ENCODE assay signal across 7 cellular contexts in the genomic region with DNA sequence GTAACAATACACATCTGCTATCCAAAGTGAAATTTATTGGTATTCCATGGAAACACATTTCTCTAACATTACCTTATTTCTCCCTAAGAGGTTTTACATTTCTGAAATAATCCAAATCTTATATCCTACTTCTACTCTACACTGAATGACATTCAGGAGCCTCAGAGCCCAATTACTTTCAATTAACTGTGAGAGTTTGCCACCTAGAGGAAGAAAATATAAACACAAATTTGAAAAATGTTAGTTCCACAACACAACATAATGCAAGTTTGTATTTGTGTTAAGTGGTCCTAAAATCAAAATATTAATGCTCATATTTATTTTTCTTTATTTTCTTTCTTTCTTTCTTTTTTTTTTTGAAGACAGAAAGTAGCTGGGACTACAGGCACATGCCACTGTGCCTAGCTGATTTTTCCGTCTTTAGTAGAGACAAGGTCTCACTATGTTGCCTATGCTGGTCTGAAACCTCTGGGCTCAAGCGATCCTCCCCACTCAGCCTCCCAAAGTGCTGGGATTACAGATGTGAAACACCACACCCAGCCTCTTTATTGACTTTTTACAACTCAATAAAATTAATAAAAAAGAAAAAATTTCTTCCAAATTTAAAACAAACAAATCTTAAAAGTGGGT. TPM values are rescaled to one million over a fixed set of nuclear protein-coding genes. Genes with fewer than 3 reads are reported as not detected.
DNase-seq lines count a peak whose midpoint lies in the region; ATAC-seq, FAIRE-seq and TF ChIP-seq lines count a peak whose summit lies in the region.

No MANE protein-coding gene starts in this region.

- H3K36me3 ChIP-seq in GM06990 (ENCODE audit: control insufficient read depth, insufficient read depth, low read length), result peaks cover 6% of the 10 kb centered on the region
- H3K36me3 ChIP-seq in K562 (ENCODE audit: control insufficient read depth, insufficient read depth, low read length), result peaks cover 48% of the 10 kb centered on the region; the same call in 2 of the 3 replicates
- H3K36me3 ChIP-seq in HepG2 (replicated peaks in 1 of 2; ENCODE audit: control insufficient read depth in 1 of 2, insufficient read depth in 2 of 2, low read length in 2 of 2), result peaks cover 8 to 41% of the 10 kb centered on the region in 2 experiments

- H3K27ac ChIP-seq in K562 (ENCODE audit: extremely low read depth, low read depth, low read length) (no peak overlapping the region), HepG2 (ENCODE audit: extremely low read length, insufficient read depth, low read length) (no peak overlapping the region)

- no peaks in the 10 kb centered on the region for H3K9me3 ChIP-seq in K562 (replicated peaks; ENCODE audit: control insufficient read depth, insufficient read depth, low read depth, low read length)
- no peaks in the 10 kb centered on the region for H3K9me3 ChIP-seq in HepG2 (ENCODE audit: low read length)

- H3K4me3 ChIP-seq in GM06990 (replicated peaks; ENCODE audit: low read depth, low read length) (no peak overlapping the region), K562 (no peak overlapping the region), HepG2 (replicated peaks in 1 of 3; ENCODE audit: insufficient read depth in 1 of 3, low read depth in 2 of 3, low read length in 3 of 3) (no peak overlapping the region)

- CTCF ChIA-PET in K562 (lab: Yijun Ruan, JAX; ENCODE audit: low intra/inter-chr PET ratio) (interaction anchor here (0.7 to 1.6 kb wide), 5 partner anchors 115 to 832 kb away, joined by 3 to 11 read pairs (median 3); no protein-coding TSS in a partner anchor), HepG2 (lab: Yijun Ruan, JAX; ENCODE audit: low intra/inter-chr PET ratio, low total read pairs) (interaction anchor here (1.0 to 1.8 kb wide), 2 partner anchors 116 to 239 kb away, joined by 7 read pairs; no protein-coding TSS in a partner anchor)

- no peaks in the 10 kb centered on the region for H3K9me1 ChIP-seq in K562 (ENCODE audit: control insufficient read depth, insufficient read depth, low read length)

- TF ChIP-seq CTCF in GM06990 (IDR thresholded peaks at IDR 0.05; ENCODE audit: insufficient read depth, low read length, poor library complexity, severe bottlenecking) (peak; percentile 42), K562 (IDR thresholded peaks at IDR 0.05 in 2 of 3, conservative IDR thresholded peaks at IDR 0.05 in 1 of 3; ENCODE audit: insufficient read depth in 2 of 3, low read depth in 1 of 3, low read length in 3 of 3) (peak in 1 of 3 experiments; percentile 51; a peak in 3 of 6 replicates), HepG2 (CRISPR knock-in tag; IDR thresholded peaks at IDR 0.05) (peak; percentile 51)

- TF ChIP-seq POLR2A in K562 (conservative IDR thresholded peaks at IDR 0.05), result no peak
- no peak for TF ChIP-seq POLR2A in HepG2 (IDR thresholded peaks at IDR 0.05; ENCODE audit: insufficient read depth in 1 of 2, low read depth in 2 of 2, low read length in 2 of 2)

- no CpG with 5 or more reads among the region's 2 CpGs for WGBS in K562 (ENCODE audit: insufficient coverage, low coverage, missing lambda C conversion rate)
- 97% methylated on average over 2 of the region's 2 CpGs for WGBS in HepG2 (ENCODE audit: low lambda C conversion rate)

- no peaks in the 10 kb centered on the region for H4K20me1 ChIP-seq in K562 (replicated peaks; ENCODE audit: control insufficient read depth, insufficient read depth, low read length)
- no peaks in the 10 kb centered on the region for H4K20me1 ChIP-seq in HepG2 (ENCODE audit: insufficient read depth, low read length)

- no peak overlapping the region for H3K4me2 ChIP-seq in K562 (ENCODE audit: insufficient read depth, low read length)
- H3K4me2 ChIP-seq in HepG2 (ENCODE audit: low read depth, low read length), result no peak overlapping the region

- intact Hi-C loops in K562 (cut with micrococcal nuclease) (no loop called here), HepG2 (cut with micrococcal nuclease; ENCODE audit: unreplicated experiment) (loop anchor here (1.0 kb wide), 2 partner anchors 116 to 239 kb away; no protein-coding TSS in a partner anchor)

- H2AFZ ChIP-seq in K562 (ENCODE audit: low read depth, low read length), result no peak overlapping the region
- no peak overlapping the region for H2AFZ ChIP-seq in HepG2 (ENCODE audit: low read length)

- ATAC-seq in K562 (peak; percentile 78), HepG2 (peak; percentile 56), HG03469 (IDR thresholded peaks at IDR 0.05; ENCODE audit: unreplicated experiment) (no peak), GM19463 (IDR thresholded peaks at IDR 0.05; ENCODE audit: unreplicated experiment) (no peak)

- TF ChIP-seq EP300 in K562 (IDR thresholded peaks at IDR 0.05; ENCODE audit: low read length) (no peak), HepG2 (IDR thresholded peaks at IDR 0.05; ENCODE audit: low read depth in 2 of 2, low read length in 2 of 2) (no peak), HepG2 (CRISPR knock-in tag; IDR thresholded peaks at IDR 0.05; ENCODE audit: borderline replicate concordance) (no peak)

- DNase-seq in GM06990 (ENCODE audit: extremely low read depth, insufficient read length) (no peak), M059J (ENCODE audit: low read depth) (peak; percentile 40), K562 (ENCODE audit: extremely low read depth in 1 of 4, low spot score in 3 of 4) (peak in 2 of 4 experiments; percentile 7 to 8), HepG2 (ENCODE audit: low spot score) (peak; percentile 19), HK-2 (ENCODE audit: unreplicated experiment) (no peak)

- POLR2A ChIA-PET in K562 (lab: Yijun Ruan, JAX), result no interaction called here
- POLR2A ChIA-PET in HepG2 (lab: Yijun Ruan, JAX), result no interaction called here

- FAIRE-seq in K562 (lab: Jason Lieb, UNC) (peak; percentile 68), HepG2 (lab: Jason Lieb, UNC) (peak; percentile 55)

- TF ChIP-seq RAD21 in K562 (CRISPR knock-in tag; conservative IDR thresholded peaks at IDR 0.05 in 1 of 2, IDR thresholded peaks at IDR 0.05 in 1 of 2) (peak; percentile 48 to 58), HepG2 (CRISPR knock-in tag; IDR thresholded peaks at IDR 0.05) (no peak)

- H3K79me2 ChIP-seq in K562 (ENCODE audit: control insufficient read depth, insufficient read depth, low read length), result no peaks in the 10 kb centered on the region
- H3K79me2 ChIP-seq in HepG2 (ENCODE audit: insufficient read depth, low read length), result no peaks in the 10 kb centered on the region

- BruUV-seq in K562 (replicated peaks; lab: Mats Ljungman, UMichigan) (no TSS peak), HepG2 (replicated peaks; lab: Mats Ljungman, UMichigan) (no TSS peak)

- H3K27me3 ChIP-seq in GM06990 (replicated peaks; ENCODE audit: control insufficient read depth, insufficient read depth, low read length) (no peaks in the 10 kb centered on the region), K562 (ENCODE audit: control insufficient read depth in 2 of 2, insufficient read depth in 2 of 2, low read length in 2 of 2) (no peaks in the 10 kb centered on the region), HepG2 (ENCODE audit: control insufficient read depth in 1 of 2, insufficient read depth in 2 of 2, low read length in 2 of 2) (no peaks in the 10 kb centered on the region)

- in situ Hi-C loops in K562 (cut with MboI), result no loop called here
- in situ Hi-C loops in HepG2 (cut with HindIII; ENCODE audit: extremely low pct_ligation_motif_present, low pct_unique_long_range_greater_than_20kb), result no loop called here

- H3K4me1 ChIP-seq in K562 (replicated peaks in 1 of 2; ENCODE audit: control insufficient read depth in 2 of 2, insufficient read depth in 2 of 2, low read length in 2 of 2) (no peaks in the 10 kb centered on the region), HepG2 (ENCODE audit: insufficient read depth, low read length) (no peaks in the 10 kb centered on the region)

- no peak overlapping the region for H3K9ac ChIP-seq in K562 (ENCODE audit: insufficient read depth in 1 of 2, low read depth in 2 of 2, low read length in 2 of 2)
- H3K9ac ChIP-seq in HepG2 (ENCODE audit: insufficient read depth, low read depth, low read length), result no peak overlapping the region

RNA-seq across cellular contexts. Expression of a gene that starts 46.0 kb away (rescaled TPM):
- total RNA-seq in M059J (2014; rRNA removed; shearing (Covaris generic)), result 21.4 and 40.7 TPM in 2 replicates
- 26.9 and 67.3 TPM in 2 replicates for total RNA-seq in K562 (2011; cell fraction: chromatin; rRNA removed; ENCODE audit: low replicate concordance)
- 14.2 and 17.1 TPM in 2 replicates for total RNA-seq in K562 (2011; cell fraction: nucleolus; rRNA removed)
- total RNA-seq in K562 (2011; cell fraction: nucleoplasm; rRNA removed), result 30.2 and 34.9 TPM in 2 replicates
- 11.3 and 13.9 TPM in 2 replicates for total RNA-seq in K562 (2014; rRNA removed)
- 33.8 and 42.0 TPM in 2 replicates for total RNA-seq in K562 (2014; rRNA removed; fragmentation: Illumina TruSeq; extraction: Trizol)
- 24.5 and 26.8 TPM in 2 replicates for total RNA-seq in K562 (2015; rRNA removed; fragmentation: Illumina TruSeq; extraction: Trizol)
- 28.9 and 33.2 TPM in 2 replicates for total RNA-seq in K562 (2021)
- polyA plus RNA-seq in K562 (2011; rRNA removed), result 23.6 and 30.4 TPM in 2 replicates
- 4.1 and 10.3 TPM in 2 replicates for polyA plus RNA-seq in K562 (2011; cell fraction: cytosol; rRNA removed)
- polyA plus RNA-seq in K562 (2011; cell fraction: nucleus; rRNA removed), result 5.6 and 8.9 TPM in 2 replicates
- polyA plus RNA-seq in K562 (2012), result 16.8 and 18.9 TPM in 2 replicates
- polyA plus RNA-seq in K562 (2014; fragmentation: Illumina TruSeq; extraction: Trizol), result 21.6 and 26.8 TPM in 2 replicates
- 10 to 100 TPM; 27.3 to 31.0 TPM for polyA plus RNA-seq in K562 (2014; fragmentation: Nextera tagmentation; extraction: Ambion mirVana)
- polyA plus RNA-seq in K562 (2014; rRNA removed), result 16.9 and 18.9 TPM in 2 replicates
- polyA minus RNA-seq in K562 (2011; rRNA and poly(A)+ RNA removed), result 39.5 and 40.0 TPM in 2 replicates
- 12.5 and 15.4 TPM in 2 replicates for polyA minus RNA-seq in K562 (2011; cell fraction: cytosol; rRNA and poly(A)+ RNA removed)
- 9.7 and 16.1 TPM in 2 replicates for polyA minus RNA-seq in K562 (2011; cell fraction: nucleus; rRNA and poly(A)+ RNA removed)
- total RNA-seq in HepG2 (2016; rRNA removed; fragmentation: Illumina TruSeq; extraction: Trizol), result 23.2 and 28.2 TPM in 2 replicates
- total RNA-seq in HepG2 (2016; cell fraction: cytosol; rRNA removed; fragmentation: Illumina TruSeq; extraction: Trizol; ENCODE audit: low read depth), result 4.1 and 4.4 TPM in 2 replicates
- total RNA-seq in HepG2 (2016; cell fraction: insoluble cytoplasmic fraction; rRNA removed; fragmentation: Illumina TruSeq; extraction: Trizol), result 20.5 and 28.2 TPM in 2 replicates
- 9.8 and 11.6 TPM in 2 replicates for total RNA-seq in HepG2 (2016; cell fraction: membrane; rRNA removed; fragmentation: Illumina TruSeq; extraction: Trizol)
- total RNA-seq in HepG2 (2016; cell fraction: nucleus; rRNA removed; fragmentation: Illumina TruSeq; extraction: Trizol), result 31.5 and 36.1 TPM in 2 replicates
- polyA plus RNA-seq in HepG2 (2011; rRNA removed), result 13.2 and 14.9 TPM in 2 replicates
- 5.7 and 10.9 TPM in 2 replicates for polyA plus RNA-seq in HepG2 (2011; cell fraction: cytosol; rRNA removed)
- 9.2 and 13.6 TPM in 2 replicates for polyA plus RNA-seq in HepG2 (2011; cell fraction: nucleus; rRNA removed)
- polyA plus RNA-seq in HepG2 (2012), result 28.9 and 35.5 TPM in 2 replicates
- 1.4 and 1.9 TPM in 2 replicates for polyA plus RNA-seq in HepG2 (2016; cell fraction: cytosol; fragmentation: Illumina TruSeq; extraction: Trizol; ENCODE audit: low read depth)
- polyA plus RNA-seq in HepG2 (2016; cell fraction: insoluble cytoplasmic fraction; fragmentation: Illumina TruSeq; extraction: Trizol; ENCODE audit: low read depth), result 15.9 and 16.5 TPM in 2 replicates
- polyA plus RNA-seq in HepG2 (2016; cell fraction: membrane; fragmentation: Illumina TruSeq; extraction: Trizol; ENCODE audit: low read depth), result 5.1 and 5.7 TPM in 2 replicates
- 35.9 and 37.6 TPM in 2 replicates for polyA plus RNA-seq in HepG2 (2016; cell fraction: nucleus; fragmentation: Illumina TruSeq; extraction: Trizol; ENCODE audit: insufficient read depth, low read depth)
- polyA minus RNA-seq in HepG2 (2011; rRNA and poly(A)+ RNA removed; ENCODE audit: low replicate concordance), result 8.2 and 36.0 TPM in 2 replicates
- polyA minus RNA-seq in HepG2 (2011; cell fraction: cytosol; rRNA and poly(A)+ RNA removed), result 15.2 and 18.0 TPM in 2 replicates
- 45.7 and 51.8 TPM in 2 replicates for polyA minus RNA-seq in HepG2 (2011; cell fraction: nucleus; rRNA and poly(A)+ RNA removed)

Comparison
In these comparisons a context has a peak if more than half of its experiments do, and no peak if none do; other contexts are left out.
1. DNase-seq: peak in M059J (single experiment) and HepG2 (single experiment); none in GM06990 (single experiment) and HK-2 (single experiment).
2. ATAC-seq: peak in K562 (single experiment) and HepG2 (single experiment); none in HG03469 (single experiment) and GM19463 (single experiment).